ENCODE assay signal across 12 cellular contexts in genomic region chr15:98728811-98729160, GRCh38.
DNase-seq lines count a peak whose midpoint lies in the region; ATAC-seq and TF ChIP-seq lines count a peak whose summit lies in the region.
"Had no signal": no experiment of that assay in that cellular context is flagged by ENCODE, and none has a peak within 500 bp of the region (broad histone marks: within the 10 kb centered on the region; RNA-seq: fewer than 3 reads in every experiment).

No MANE protein-coding gene starts in this region.

- no peak for TF ChIP-seq RAD21 in SK-N-SH (IDR thresholded peaks at IDR 0.05; ENCODE audit: low read length)

- peak overlapping the region; percentile 84 for H3K9ac ChIP-seq in SK-N-SH

- H3K4me3 Mint-ChIP-seq in nephron = no peak overlapping the region
- H3K4me3 Mint-ChIP-seq: activated T-helper 17 cell treated with anti-CD3 and anti-CD28 coated beads, Interleukin-2, amount 50 U/mL, for 72 hours had no signal

- no peak overlapping the region for H2AFZ ChIP-seq in SK-N-SH (ENCODE audit: low read depth)

- no peaks in the 10 kb centered on the region for H3K9me3 Mint-ChIP-seq in nephron
- H3K9me3 Mint-ChIP-seq: activated T-helper 17 cell treated with anti-CD3 and anti-CD28 coated beads, Interleukin-2, amount 50 U/mL, for 72 hours had no signal

- DNase-seq in SK-N-SH = no peak
- no peak for DNase-seq in epithelial cell of prostate (ENCODE audit: low read depth, low spot score)
- DNase-seq in upper lobe of left lung = no peak
- no peak for DNase-seq in H7
- no peak for DNase-seq in medulla oblongata (ENCODE audit: extremely low spot score)
- DNase-seq in ureter (ENCODE audit: low spot score) = no peak
- DNase-seq: NCI-H510A, small intestine had no signal

- CTCF ChIA-PET in SK-N-SH (lab: Yijun Ruan, JAX) = interaction anchor here (1.0 to 1.4 kb wide), 5 partner anchors 9 to 77 kb away, joined by 3 to 7 read pairs (median 5); no protein-coding TSS in a partner anchor

- H3F3A ChIP-seq in SK-N-SH (replicated peaks; ENCODE audit: insufficient read depth) = peaks cover 36% of the 10 kb centered on the region

- POLR2A ChIA-PET in SK-N-SH (lab: Yijun Ruan, JAX) = no interaction called here

- no peak for TF ChIP-seq CTCF in SK-N-SH (IDR thresholded peaks at IDR 0.05)
- TF ChIP-seq CTCF in nephron (IDR thresholded peaks at IDR 0.05; ENCODE audit: unreplicated experiment in 3 of 3) = no peak
- no peak for TF ChIP-seq CTCF in upper lobe of left lung (IDR thresholded peaks at IDR 0.05)

- peak overlapping the region; percentile 93 to 99 for H3K27ac ChIP-seq in SK-N-SH (ENCODE audit: low read depth in 2 of 2, low read length in 1 of 2)
- peak overlapping the region; percentile 97 for H3K27ac ChIP-seq in epithelial cell of prostate
- peak overlapping the region; percentile 78 to 90 (median 84) for H3K27ac ChIP-seq in upper lobe of left lung
- H3K27ac ChIP-seq: 22Rv1 had no signal

- H3K4me3 ChIP-seq in SK-N-SH (ENCODE audit: low read depth in 2 of 2, low read length in 1 of 2) (no peak overlapping the region), upper lobe of left lung (no peak overlapping the region), H7 (ENCODE audit: insufficient read depth, low read depth, low read length) (no peak overlapping the region)

- H4K20me1 ChIP-seq in SK-N-SH (ENCODE audit: insufficient read depth) = no peaks in the 10 kb centered on the region

- no peak for TF ChIP-seq EP300 in SK-N-SH (IDR thresholded peaks at IDR 0.05; ENCODE audit: borderline replicate concordance in 1 of 2, low read depth in 1 of 2, low read length in 1 of 2)
- no peak for TF ChIP-seq EP300 in upper lobe of left lung (IDR thresholded peaks at IDR 0.05)

- H3K9me3 ChIP-seq in SK-N-SH (no peaks in the 10 kb centered on the region), upper lobe of left lung (no peaks in the 10 kb centered on the region)

- no peaks in the 10 kb centered on the region for H3K9me2 ChIP-seq in SK-N-SH

- peak overlapping the region; percentile 90 to 95 (median 93) for H3K27ac Mint-ChIP-seq in nephron
- H3K27ac Mint-ChIP-seq: activated T-helper 17 cell treated with anti-CD3 and anti-CD28 coated beads, Interleukin-2, amount 50 U/mL, for 72 hours had no signal

- ATAC-seq in SK-N-SH treated with all-trans-retinoic acid at 6 μM for 48 hours = no peak
- ATAC-seq in upper lobe of left lung (ENCODE audit: low FRiP score in 2 of 2) = no peak
- ATAC-seq: activated T-helper 17 cell treated with anti-CD3 and anti-CD28 coated beads, Interleukin-2, amount 50 U/mL, for 72 hours had no signal

- H3K4me2 ChIP-seq in SK-N-SH = peak overlapping the region; percentile 84

- H3K79me2 ChIP-seq in SK-N-SH (ENCODE audit: insufficient read depth) = peaks cover 83% of the 10 kb centered on the region

- TF ChIP-seq POLR2A in upper lobe of left lung (IDR thresholded peaks at IDR 0.05) = no peak

- H3K36me3 Mint-ChIP-seq in nephron (ENCODE audit: low read depth) = peaks cover 3% of the 10 kb centered on the region

- H3K4me1 ChIP-seq in SK-N-SH (ENCODE audit: control insufficient read depth in 1 of 2, insufficient read depth in 2 of 2, low read depth in 1 of 2, low read length in 1 of 2) = peaks cover 39 to 66% of the 10 kb centered on the region in 2 experiments
- H3K4me1 ChIP-seq in upper lobe of left lung = peaks cover 20 to 41% (median 29%) of the 10 kb centered on the region in 4 donors

- WGBS in SK-N-SH (ENCODE audit: low lambda C conversion rate) = 40% methylated on average over 2 of the region's 2 CpGs
- WGBS in upper lobe of left lung, 2 donors = 26 to 38% methylated on average over 2 of the region's 2 CpGs

- peaks cover 3% of the 10 kb centered on the region for H3K27me3 Mint-ChIP-seq in nephron (ENCODE audit: low read depth)
- H3K27me3 Mint-ChIP-seq: activated T-helper 17 cell treated with anti-CD3 and anti-CD28 coated beads, Interleukin-2, amount 50 U/mL, for 72 hours had no signal

- H3K27me3 ChIP-seq in SK-N-SH (ENCODE audit: insufficient read depth) = no peaks in the 10 kb centered on the region
- H3K27me3 ChIP-seq in upper lobe of left lung = no peaks in the 10 kb centered on the region
- H3K27me3 ChIP-seq in H7 (ENCODE audit: control insufficient read depth, insufficient read depth, low read length) = no peaks in the 10 kb centered on the region

- no peaks in the 10 kb centered on the region for H3K36me3 ChIP-seq in SK-N-SH (replicated peaks in 1 of 2; ENCODE audit: control insufficient read depth in 1 of 2, insufficient read depth in 2 of 2, low read length in 1 of 2)
- no peaks in the 10 kb centered on the region for H3K36me3 ChIP-seq in upper lobe of left lung
- H3K36me3 ChIP-seq in H7 (replicated peaks; ENCODE audit: control insufficient read depth, insufficient read depth, low read length) = no peaks in the 10 kb centered on the region

- peaks cover 45% of the 10 kb centered on the region for H3K4me1 Mint-ChIP-seq in nephron

TF ChIP-seq in SK-N-SH, 30 proteins besides CTCF, POLR2A, EP300 and RAD21:
- TF ChIP-seq TEAD4 (IDR thresholded peaks at IDR 0.05; ENCODE audit: borderline replicate concordance, insufficient read depth) (no peak), RFX5 (IDR thresholded peaks at IDR 0.05; ENCODE audit: low read length) (no peak), MAX (IDR thresholded peaks at IDR 0.05; ENCODE audit: low read depth) (no peak), TCF12 (IDR thresholded peaks at IDR 0.05) (no peak)

TF ChIP-seq in SK-N-SH treated with all-trans-retinoic acid at 6 μM for 48 hours, 23 proteins besides CTCF, POLR2A, EP300 and RAD21:
- TF ChIP-seq CSRNP3 (CRISPR knock-in tag; IDR thresholded peaks at IDR 0.05) = no peak
- TF ChIP-seq ZFP30 (CRISPR knock-in tag; IDR thresholded peaks at IDR 0.05) = no peak
